1 cellular context compared by ENCODE assay signal in the genomic region with DNA sequence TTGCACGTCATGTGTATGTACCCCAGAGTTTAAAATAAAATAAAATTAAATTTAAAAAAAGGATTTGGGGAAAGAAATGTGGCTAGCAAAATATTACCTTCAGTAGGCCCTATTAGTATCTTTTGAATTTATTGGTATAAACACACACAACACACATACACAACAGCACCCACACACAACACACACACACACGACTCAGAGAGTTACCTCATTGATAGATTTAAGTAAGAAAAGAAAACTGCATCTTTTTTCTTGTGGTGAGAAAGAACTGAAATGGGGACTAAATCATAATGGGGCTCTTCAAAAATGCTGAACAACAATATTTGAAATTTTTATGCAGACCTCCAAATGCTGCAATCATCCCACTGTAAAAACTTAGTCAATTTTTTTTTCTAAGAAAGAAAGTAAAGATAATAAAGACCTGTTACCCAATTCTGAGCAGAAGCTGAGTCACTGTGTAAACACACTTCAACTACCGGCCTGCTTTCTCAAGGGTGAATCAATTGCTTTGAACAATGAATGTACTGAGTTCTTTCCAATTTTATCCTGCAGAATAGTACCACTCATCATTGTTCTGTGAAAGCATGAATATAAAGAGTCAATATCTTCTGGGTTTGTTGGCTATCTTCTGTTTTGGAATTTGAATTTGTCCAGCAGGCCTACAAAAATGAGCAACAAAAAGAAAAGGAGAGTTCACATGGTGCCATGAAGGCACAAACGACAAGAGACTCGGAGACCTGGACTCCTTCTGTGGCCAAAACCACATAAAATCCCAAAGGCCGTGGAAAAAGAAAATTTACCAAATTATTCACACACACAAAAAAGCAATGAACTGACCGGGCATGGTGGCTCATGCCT.
TF ChIP-seq lines count a peak whose summit lies in the region.

No MANE protein-coding gene starts in this region.

TF ChIP-seq in K562, 482 proteins besides CTCF, POLR2A, EP300 and RAD21 (continued from another document):
- TF ChIP-seq, protein P1, sequence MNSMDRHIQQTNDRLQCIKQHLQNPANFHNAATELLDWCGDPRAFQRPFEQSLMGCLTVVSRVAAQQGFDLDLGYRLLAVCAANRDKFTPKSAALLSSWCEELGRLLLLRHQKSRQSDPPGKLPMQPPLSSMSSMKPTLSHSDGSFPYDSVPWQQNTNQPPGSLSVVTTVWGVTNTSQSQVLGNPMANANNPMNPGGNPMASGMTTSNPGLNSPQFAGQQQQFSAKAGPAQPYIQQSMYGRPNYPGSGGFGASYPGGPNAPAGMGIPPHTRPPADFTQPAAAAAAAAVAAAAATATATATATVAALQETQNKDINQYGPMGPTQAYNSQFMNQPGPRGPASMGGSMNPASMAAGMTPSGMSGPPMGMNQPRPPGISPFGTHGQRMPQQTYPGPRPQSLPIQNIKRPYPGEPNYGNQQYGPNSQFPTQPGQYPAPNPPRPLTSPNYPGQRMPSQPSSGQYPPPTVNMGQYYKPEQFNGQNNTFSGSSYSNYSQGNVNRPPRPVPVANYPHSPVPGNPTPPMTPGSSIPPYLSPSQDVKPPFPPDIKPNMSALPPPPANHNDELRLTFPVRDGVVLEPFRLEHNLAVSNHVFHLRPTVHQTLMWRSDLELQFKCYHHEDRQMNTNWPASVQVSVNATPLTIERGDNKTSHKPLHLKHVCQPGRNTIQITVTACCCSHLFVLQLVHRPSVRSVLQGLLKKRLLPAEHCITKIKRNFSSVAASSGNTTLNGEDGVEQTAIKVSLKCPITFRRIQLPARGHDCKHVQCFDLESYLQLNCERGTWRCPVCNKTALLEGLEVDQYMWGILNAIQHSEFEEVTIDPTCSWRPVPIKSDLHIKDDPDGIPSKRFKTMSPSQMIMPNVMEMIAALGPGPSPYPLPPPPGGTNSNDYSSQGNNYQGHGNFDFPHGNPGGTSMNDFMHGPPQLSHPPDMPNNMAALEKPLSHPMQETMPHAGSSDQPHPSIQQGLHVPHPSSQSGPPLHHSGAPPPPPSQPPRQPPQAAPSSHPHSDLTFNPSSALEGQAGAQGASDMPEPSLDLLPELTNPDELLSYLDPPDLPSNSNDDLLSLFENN (IDR thresholded peaks at IDR 0.05; ENCODE audit: low read depth in 2 of 2, low read length in 2 of 2), result no peak
- no peak for TF ChIP-seq TAF7 (tag; IDR thresholded peaks at IDR 0.05)
- TF ChIP-seq L3MBTL2 (IDR thresholded peaks at IDR 0.05), result peak; percentile 56
- no peak for TF ChIP-seq ZNF280A (IDR thresholded peaks at IDR 0.05; ENCODE audit: low read depth, partially characterized antibody)
- no peak for TF ChIP-seq NRF1 (conservative IDR thresholded peaks at IDR 0.05 in 1 of 2, IDR thresholded peaks at IDR 0.05 in 1 of 2)
- TF ChIP-seq, protein P2, sequence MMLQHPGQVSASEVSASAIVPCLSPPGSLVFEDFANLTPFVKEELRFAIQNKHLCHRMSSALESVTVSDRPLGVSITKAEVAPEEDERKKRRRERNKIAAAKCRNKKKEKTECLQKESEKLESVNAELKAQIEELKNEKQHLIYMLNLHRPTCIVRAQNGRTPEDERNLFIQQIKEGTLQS (IDR thresholded peaks at IDR 0.05), result peak; percentile 87
- TF ChIP-seq, protein P2 (CRISPR knock-in tag; conservative IDR thresholded peaks at IDR 0.05), result no peak
- no peak for TF ChIP-seq HDAC3 (IDR thresholded peaks at IDR 0.05; ENCODE audit: borderline replicate concordance, partially characterized antibody)
- no peak for TF ChIP-seq ZBTB26 (CRISPR knock-in tag; IDR thresholded peaks at IDR 0.05)
- TF ChIP-seq, protein P3, sequence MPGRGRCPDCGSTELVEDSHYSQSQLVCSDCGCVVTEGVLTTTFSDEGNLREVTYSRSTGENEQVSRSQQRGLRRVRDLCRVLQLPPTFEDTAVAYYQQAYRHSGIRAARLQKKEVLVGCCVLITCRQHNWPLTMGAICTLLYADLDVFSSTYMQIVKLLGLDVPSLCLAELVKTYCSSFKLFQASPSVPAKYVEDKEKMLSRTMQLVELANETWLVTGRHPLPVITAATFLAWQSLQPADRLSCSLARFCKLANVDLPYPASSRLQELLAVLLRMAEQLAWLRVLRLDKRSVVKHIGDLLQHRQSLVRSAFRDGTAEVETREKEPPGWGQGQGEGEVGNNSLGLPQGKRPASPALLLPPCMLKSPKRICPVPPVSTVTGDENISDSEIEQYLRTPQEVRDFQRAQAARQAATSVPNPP (IDR thresholded peaks at IDR 0.05; ENCODE audit: borderline replicate concordance, insufficient read depth, insufficient read length), result no peak
- TF ChIP-seq MNT (conservative IDR thresholded peaks at IDR 0.05), result no peak; a peak in 1 of 4 replicates
- TF ChIP-seq SOX6 (IDR thresholded peaks at IDR 0.05), result peak; percentile 85
- TF ChIP-seq E2F5 (CRISPR knock-in tag; IDR thresholded peaks at IDR 0.05), result no peak
- TF ChIP-seq, protein P4, sequence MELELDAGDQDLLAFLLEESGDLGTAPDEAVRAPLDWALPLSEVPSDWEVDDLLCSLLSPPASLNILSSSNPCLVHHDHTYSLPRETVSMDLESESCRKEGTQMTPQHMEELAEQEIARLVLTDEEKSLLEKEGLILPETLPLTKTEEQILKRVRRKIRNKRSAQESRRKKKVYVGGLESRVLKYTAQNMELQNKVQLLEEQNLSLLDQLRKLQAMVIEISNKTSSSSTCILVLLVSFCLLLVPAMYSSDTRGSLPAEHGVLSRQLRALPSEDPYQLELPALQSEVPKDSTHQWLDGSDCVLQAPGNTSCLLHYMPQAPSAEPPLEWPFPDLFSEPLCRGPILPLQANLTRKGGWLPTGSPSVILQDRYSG (tag; conservative IDR thresholded peaks at IDR 0.05; ENCODE audit: low read depth), result no peak
- TF ChIP-seq SRF (CRISPR knock-in tag; IDR thresholded peaks at IDR 0.05), result no peak
- TF ChIP-seq BCL6 (CRISPR knock-in tag; IDR thresholded peaks at IDR 0.05), result no peak
- TF ChIP-seq MAFK (IDR thresholded peaks at IDR 0.05; ENCODE audit: low read length), result peak; percentile 80
- TF ChIP-seq FOXP1 (CRISPR knock-in tag; IDR thresholded peaks at IDR 0.05), result no peak
- peak; percentile 95 for TF ChIP-seq SMARCA4 (IDR thresholded peaks at IDR 0.05)
